10 cellular contexts compared by ENCODE assay signal in the genomic region with DNA sequence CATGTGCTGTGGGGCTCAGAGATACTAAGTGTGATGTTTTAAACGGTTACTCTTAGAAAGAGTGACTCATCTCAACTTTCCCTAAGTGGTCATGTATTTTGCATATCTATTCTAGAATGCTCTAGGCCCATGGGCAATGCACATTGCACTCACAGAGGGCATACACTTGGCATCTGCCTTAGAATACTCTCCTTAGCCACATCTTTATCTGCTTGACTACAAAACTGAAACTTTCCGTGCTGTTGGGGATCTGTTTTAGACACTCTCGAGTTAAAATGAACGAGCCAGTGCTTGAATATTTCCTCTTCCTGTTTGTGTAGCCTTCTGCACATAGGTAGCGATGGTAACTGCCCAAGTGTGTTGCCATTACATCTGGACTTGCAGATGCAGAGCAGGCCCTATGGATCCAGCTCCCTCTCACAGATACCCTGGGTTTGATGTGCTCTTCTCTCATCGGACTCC.
A peak's percentile ranks its signal among the peaks of the same experiment; 100 is the strongest.
DNase-seq lines count a peak whose midpoint lies in the region; ATAC-seq, FAIRE-seq and TF ChIP-seq lines count a peak whose summit lies in the region.
"Had no signal": no experiment of that assay in that cellular context is flagged by ENCODE, and none has a peak within 500 bp of the region (broad histone marks: within the 10 kb centered on the region; RNA-seq: fewer than 3 reads in every experiment).

No MANE protein-coding gene starts in this region.

- peak in 2 of 5 donors; percentile 9 to 10 for DNase-seq in CD8-positive, alpha-beta memory T cell
- DNase-seq in activated T-cell treated with anti-CD3 and anti-CD28 coated beads, Interleukin-2, amount 50 U/mL, for 4 hours = no peak
- DNase-seq in H54 (ENCODE audit: insufficient read length, low spot score) (no peak), NCI-H748 treated with DMSO at 0.1 percent for 48 hours (lab: John Stamatoyannopoulos, UW) (no peak), suprapubic skin (ENCODE audit: low spot score in 2 of 2) (no peak), breast epithelium (ENCODE audit: low spot score in 2 of 2) (no peak)
- DNase-seq: IMR-90 had no signal

- intact Hi-C loops in breast epithelium (cut with DNase I; ENCODE audit: low total_unique reads) = no loop called here

- TF ChIP-seq EP300 in suprapubic skin (IDR thresholded peaks at IDR 0.05) = no peak

- H3K36me3 ChIP-seq in CD8-positive, alpha-beta memory T cell (ENCODE audit: insufficient read depth, low read length) = no peaks in the 10 kb centered on the region
- H3K36me3 ChIP-seq in suprapubic skin (no peaks in the 10 kb centered on the region), breast epithelium (no peaks in the 10 kb centered on the region)

- no peak for FAIRE-seq in H54 (lab: Jason Lieb, UNC)
- FAIRE-seq: TTC549 had no signal

- CTCF ChIA-PET in CD8-positive, alpha-beta memory T cell (lab: Charles Lee) = no interaction called here

- TF ChIP-seq CTCF in suprapubic skin (IDR thresholded peaks at IDR 0.05) (no peak), breast epithelium (IDR thresholded peaks at IDR 0.05) (no peak)

- no peaks in the 10 kb centered on the region for H3K9me3 Mint-ChIP-seq in CD8-positive, alpha-beta memory T cell
- peaks cover 10% of the 10 kb centered on the region for H3K9me3 Mint-ChIP-seq in activated T-cell treated with anti-CD3 and anti-CD28 coated beads, Interleukin-2, amount 50 U/mL, for 4 hours

- H3K27me3 ChIP-seq in CD8-positive, alpha-beta memory T cell (ENCODE audit: insufficient read depth, low read length, poor library complexity, severe bottlenecking) = no peaks in the 10 kb centered on the region
- H3K27me3 ChIP-seq in suprapubic skin (no peaks in the 10 kb centered on the region), breast epithelium (no peaks in the 10 kb centered on the region)

- POLR2A ChIA-PET in CD8-positive, alpha-beta memory T cell (lab: Charles Lee) = no interaction called here

- TF ChIP-seq POLR2A in H54 (IDR thresholded peaks at IDR 0.05; ENCODE audit: low read depth, low read length) (no peak), suprapubic skin (IDR thresholded peaks at IDR 0.05) (no peak), breast epithelium (IDR thresholded peaks at IDR 0.05) (no peak)

- H3K27me3 Mint-ChIP-seq in CD8-positive, alpha-beta memory T cell = no peaks in the 10 kb centered on the region
- peaks cover 2% of the 10 kb centered on the region for H3K27me3 Mint-ChIP-seq in activated T-cell treated with anti-CD3 and anti-CD28 coated beads, Interleukin-2, amount 50 U/mL, for 4 hours (ENCODE audit: low read depth)

- H3K4me3 ChIP-seq in CD8-positive, alpha-beta memory T cell (ENCODE audit: low read length) = peak overlapping the region; percentile 38
- no peak overlapping the region for H3K4me3 ChIP-seq in suprapubic skin
- no peak overlapping the region for H3K4me3 ChIP-seq in breast epithelium

- H3K27ac Mint-ChIP-seq in CD8-positive, alpha-beta memory T cell = peak overlapping the region; percentile 33 to 96 (median 83)

- peak; percentile 72 for ATAC-seq in GM19397 (IDR thresholded peaks at IDR 0.05; ENCODE audit: unreplicated experiment)
- peak; percentile 76 for ATAC-seq in HG03097 (IDR thresholded peaks at IDR 0.05; ENCODE audit: low FRiP score, unreplicated experiment)
- ATAC-seq in activated T-cell treated with anti-CD3 and anti-CD28 coated beads, Interleukin-2, amount 50 U/mL, for 4 hours = peak; percentile 74 to 78

- H3K9me3 ChIP-seq in CD8-positive, alpha-beta memory T cell (ENCODE audit: low read length) = no peaks in the 10 kb centered on the region
- no peaks in the 10 kb centered on the region for H3K9me3 ChIP-seq in suprapubic skin
- no peaks in the 10 kb centered on the region for H3K9me3 ChIP-seq in breast epithelium

- H3K4me1 ChIP-seq in CD8-positive, alpha-beta memory T cell (ENCODE audit: insufficient read depth, low read length) = peaks cover 36% of the 10 kb centered on the region
- H3K4me1 ChIP-seq in suprapubic skin (no peaks in the 10 kb centered on the region), breast epithelium (no peaks in the 10 kb centered on the region)

- peaks cover 43 to 50% (median 49%) of the 10 kb centered on the region in 3 donors for H3K4me1 Mint-ChIP-seq in CD8-positive, alpha-beta memory T cell
- peaks cover 56% of the 10 kb centered on the region for H3K4me1 Mint-ChIP-seq in activated T-cell treated with anti-CD3 and anti-CD28 coated beads, Interleukin-2, amount 50 U/mL, for 4 hours (ENCODE audit: low read depth)

- H3K4me3 Mint-ChIP-seq in CD8-positive, alpha-beta memory T cell = peak overlapping the region in 6 of 7 donors; percentile 34 to 72 (median 52)
- peak overlapping the region; percentile 46 for H3K4me3 Mint-ChIP-seq in activated T-cell treated with anti-CD3 and anti-CD28 coated beads, Interleukin-2, amount 50 U/mL, for 4 hours

- 67% methylated on average over 6 of the region's 6 CpGs for WGBS in suprapubic skin

- H3K36me3 Mint-ChIP-seq in CD8-positive, alpha-beta memory T cell = peaks cover 0 to 14% (median 1%) of the 10 kb centered on the region in 3 donors
- H3K36me3 Mint-ChIP-seq in activated T-cell treated with anti-CD3 and anti-CD28 coated beads, Interleukin-2, amount 50 U/mL, for 4 hours (ENCODE audit: insufficient read depth) = no peaks in the 10 kb centered on the region

- no peak overlapping the region for H3K27ac ChIP-seq in CD8-positive, alpha-beta memory T cell (ENCODE audit: low read depth, low read length)
- H3K27ac ChIP-seq in suprapubic skin (no peak overlapping the region), breast epithelium (no peak overlapping the region)
